Comparison of ENCODE assay signal across 10 cellular contexts in the genomic region with DNA sequence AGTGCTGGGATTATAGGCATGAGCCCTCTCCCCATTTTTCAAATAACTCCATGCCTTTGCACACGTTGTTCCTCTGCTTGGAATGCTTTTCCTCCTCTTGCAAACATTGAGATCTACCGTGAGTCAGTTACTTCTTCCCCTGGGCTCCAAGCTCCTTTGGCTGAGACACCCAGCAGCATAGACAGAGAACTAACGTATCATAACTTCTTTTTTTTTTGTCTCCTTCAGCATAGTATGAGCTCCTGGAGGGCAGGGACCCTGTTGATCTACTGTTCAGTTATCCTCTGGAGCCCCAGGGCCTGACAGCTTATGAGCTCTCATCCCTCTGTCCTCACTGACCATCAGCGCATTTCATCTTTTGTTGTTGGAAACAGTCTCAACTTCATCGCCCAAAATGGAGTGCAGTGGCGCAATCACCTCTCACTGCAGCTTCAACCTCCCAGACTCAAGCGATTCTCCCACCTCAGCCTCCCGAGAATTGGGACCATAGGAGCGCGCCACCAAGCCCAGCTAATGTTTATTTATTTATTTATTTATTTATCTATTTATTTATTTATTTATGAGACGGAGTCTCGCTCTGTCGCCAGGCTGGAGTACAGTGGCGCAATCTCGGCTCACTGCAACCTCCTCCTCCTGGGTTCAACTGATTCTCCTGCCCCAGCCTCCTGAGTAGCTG. TPM values are rescaled to one million over a fixed set of nuclear protein-coding genes. Genes with fewer than 3 reads are reported as not detected.
A peak's percentile ranks its signal among the peaks of the same experiment; 100 is the strongest.
DNase-seq lines count a peak whose midpoint lies in the region; ATAC-seq and TF ChIP-seq lines count a peak whose summit lies in the region.
"Had no signal": no experiment of that assay in that cellular context is flagged by ENCODE, and none has a peak within 500 bp of the region (broad histone marks: within the 10 kb centered on the region; RNA-seq: fewer than 3 reads in every experiment).

No MANE protein-coding gene starts in this region.

- peak overlapping the region in 6 of 10 donors; percentile 90 to 97 (median 96) for H3K27ac ChIP-seq in heart right ventricle
- no peak overlapping the region for H3K27ac ChIP-seq in right cardiac atrium (ENCODE audit: low read length)
- peak overlapping the region; percentile 94 to 97 for H3K27ac ChIP-seq in left lung

- ATAC-seq in heart right ventricle (no peak), right cardiac atrium (no peak), left lung (no peak), GM18907 (IDR thresholded peaks at IDR 0.05; ENCODE audit: unreplicated experiment) (no peak), GM21515 (IDR thresholded peaks at IDR 0.05; ENCODE audit: unreplicated experiment) (no peak)

- intact Hi-C loops in heart right ventricle (cut with DNase I) (loop anchor here in 2 of 10 donors (5.0 kb wide), 1 partner anchor 58 kb away; no protein-coding TSS in a partner anchor), right cardiac atrium (cut with DNase I) (no loop called here), left lung (cut with DNase I) (no loop called here)

- 97 to 98% methylated on average over 15 of the region's 15 CpGs for WGBS in heart right ventricle, 2 donors
- 97% methylated on average over 15 of the region's 15 CpGs for WGBS in right cardiac atrium

- no peaks in the 10 kb centered on the region for H3K27me3 Mint-ChIP-seq in activated CD4-positive, alpha-beta memory T cell treated with anti-CD3 and anti-CD28 coated beads, Interleukin-2, amount 10 ng/mL, durations not matched to agents 7 days and 5 days
- H3K27me3 Mint-ChIP-seq in type B pancreatic cell = no peaks in the 10 kb centered on the region

- TF ChIP-seq CTCF in heart right ventricle (IDR thresholded peaks at IDR 0.05) (no peak), left lung (IDR thresholded peaks at IDR 0.05) (no peak), type B pancreatic cell (conservative IDR thresholded peaks at IDR 0.05) (no peak)

- peaks cover 17% of the 10 kb centered on the region for H3K4me1 Mint-ChIP-seq in activated CD4-positive, alpha-beta memory T cell treated with anti-CD3 and anti-CD28 coated beads, Interleukin-2, amount 10 ng/mL, durations not matched to agents 7 days and 5 days
- H3K4me1 Mint-ChIP-seq in type B pancreatic cell (ENCODE audit: unreplicated experiment) = peaks cover 33% of the 10 kb centered on the region

- no peak for DNase-seq in heart right ventricle
- no peak for DNase-seq in right cardiac atrium
- no peak for DNase-seq in activated CD4-positive, alpha-beta memory T cell treated with anti-CD3 and anti-CD28 coated beads, Interleukin-2, amount 10 ng/mL, durations not matched to agents 7 days and 5 days
- no peak for DNase-seq in left lung
- no peak for DNase-seq in type B pancreatic cell (ENCODE audit: extremely low spot score, unreplicated experiment)
- DNase-seq in anterior cingulate cortex (lab: John Stamatoyannopoulos, UW) = no peak
- DNase-seq: activated CD4-positive, CD25-positive, alpha-beta regulatory T cell treated with anti-CD3 and anti-CD28 coated beads, Interleukin-2, amount 50 U/mL, for 72 hours had no signal

- POLR2A ChIA-PET in activated CD4-positive, alpha-beta memory T cell treated with anti-CD3 and anti-CD28 coated beads, Interleukin-2, amount 10 ng/mL, durations not matched to agents 7 days and 5 days (lab: Charles Lee) = interaction anchor here (8.6 to 15.5 kb wide), 2 partner anchors 17 to 22 kb away, joined by 78 to 711 read pairs; a partner anchor contains a TSS

- no peaks in the 10 kb centered on the region for H3K27me3 ChIP-seq in heart right ventricle
- H3K27me3 ChIP-seq in right cardiac atrium (ENCODE audit: control insufficient read depth, insufficient read depth) = no peaks in the 10 kb centered on the region
- no peaks in the 10 kb centered on the region for H3K27me3 ChIP-seq in left lung
- H3K27me3 ChIP-seq: SJSA1 had no signal

- H3K9me3 Mint-ChIP-seq in activated CD4-positive, alpha-beta memory T cell treated with anti-CD3 and anti-CD28 coated beads, Interleukin-2, amount 10 ng/mL, durations not matched to agents 7 days and 5 days = no peaks in the 10 kb centered on the region
- H3K9me3 Mint-ChIP-seq in type B pancreatic cell = no peaks in the 10 kb centered on the region

- H3K4me3 Mint-ChIP-seq in activated CD4-positive, alpha-beta memory T cell treated with anti-CD3 and anti-CD28 coated beads, Interleukin-2, amount 10 ng/mL, durations not matched to agents 7 days and 5 days = peak overlapping the region; percentile 27
- peak overlapping the region; percentile 56 for H3K4me3 Mint-ChIP-seq in type B pancreatic cell

- H3K36me3 ChIP-seq in heart right ventricle (peaks cover 0 to 48% (median 15%) of the 10 kb centered on the region in 9 donors), left lung (peaks cover 0 to 32% of the 10 kb centered on the region in 2 donors)

- H3K4me1 ChIP-seq in heart right ventricle (peaks cover 11 to 44% (median 34%) of the 10 kb centered on the region in 9 donors), right cardiac atrium (ENCODE audit: control insufficient read depth, insufficient read depth, low read length) (no peaks in the 10 kb centered on the region), left lung (peaks cover 17 to 46% of the 10 kb centered on the region in 2 donors)

- peak overlapping the region; percentile 31 for H3K27ac Mint-ChIP-seq in activated CD4-positive, alpha-beta memory T cell treated with anti-CD3 and anti-CD28 coated beads, Interleukin-2, amount 10 ng/mL, durations not matched to agents 7 days and 5 days
- no peak overlapping the region for H3K27ac Mint-ChIP-seq in type B pancreatic cell

- peaks cover 21% of the 10 kb centered on the region for H3K36me3 Mint-ChIP-seq in activated CD4-positive, alpha-beta memory T cell treated with anti-CD3 and anti-CD28 coated beads, Interleukin-2, amount 10 ng/mL, durations not matched to agents 7 days and 5 days (ENCODE audit: low read depth)
- peaks cover 22% of the 10 kb centered on the region for H3K36me3 Mint-ChIP-seq in type B pancreatic cell

- H3K9me3 ChIP-seq in heart right ventricle (no peaks in the 10 kb centered on the region), right cardiac atrium (ENCODE audit: control insufficient read depth, low read length) (no peaks in the 10 kb centered on the region), left lung (no peaks in the 10 kb centered on the region)
- H3K9me3 ChIP-seq: SJSA1 had no signal

- CTCF ChIA-PET in activated CD4-positive, alpha-beta memory T cell treated with anti-CD3 and anti-CD28 coated beads, Interleukin-2, amount 10 ng/mL, durations not matched to agents 7 days and 5 days (lab: Charles Lee) = interaction anchor here (0.8 to 2.3 kb wide), 4 partner anchors 15 to 62 kb away, joined by 3 to 7 read pairs (median 6); a partner anchor contains a TSS

- peak overlapping the region in 1 of 10 donors; percentile 69 for H3K4me3 ChIP-seq in heart right ventricle
- no peak overlapping the region for H3K4me3 ChIP-seq in right cardiac atrium (ENCODE audit: low read length)
- peak overlapping the region in 1 of 2 donors; percentile 67 for H3K4me3 ChIP-seq in left lung

RNA-seq across cellular contexts. Expression of a gene that starts 2.2 kb away (rescaled TPM):
- total RNA-seq in heart right ventricle (100 to 1,000 TPM in 9 of 10 donors, 10 to 100 TPM in 1; 95.5 to 189 (median 135) TPM), right cardiac atrium (100 to 1,000 TPM; 106 to 133 (median 117) TPM), left lung (10 to 100 TPM; 47.2 to 59.3 TPM), type B pancreatic cell (ENCODE audit: low replicate concordance) (60.5 and 73.1 TPM in 2 replicates)
- polyA plus RNA-seq in heart right ventricle (100 to 1,000 TPM; 134 to 157 TPM), right cardiac atrium (164 TPM)
- 10 to 100 TPM; 53.0 to 58.2 TPM for total RNA-seq in activated CD4-positive, alpha-beta memory T cell treated with anti-CD3 and anti-CD28 coated beads, Interleukin-2, amount 10 ng/mL, durations not matched to agents 7 days and 5 days

RNA-seq across cellular contexts. Expression of a gene that starts 14.5 kb away (rescaled TPM):
- total RNA-seq in heart right ventricle (1,000 to 10,000 TPM in 2 of 10 donors, 100 to 1,000 TPM in 8; 609 to 1,418 (median 746) TPM), right cardiac atrium (100 to 1,000 TPM; 198 to 695 (median 246) TPM), left lung (10 to 100 TPM; 15.0 to 15.9 TPM), type B pancreatic cell (ENCODE audit: low replicate concordance) (4.8 and 24.0 TPM in 2 replicates)
- polyA plus RNA-seq in heart right ventricle (1,000 to 10,000 TPM in 1 of 2 donors, 100 to 1,000 TPM in 1; 143 to 1,668 TPM), right cardiac atrium (455 TPM)
- 10 to 100 TPM; 26.8 to 33.0 TPM for total RNA-seq in activated CD4-positive, alpha-beta memory T cell treated with anti-CD3 and anti-CD28 coated beads, Interleukin-2, amount 10 ng/mL, durations not matched to agents 7 days and 5 days

RNA-seq across cellular contexts. Expression of a gene that starts 17.1 kb away (rescaled TPM):
- total RNA-seq in heart right ventricle (100 to 1,000 TPM; 144 to 376 (median 160) TPM), right cardiac atrium (100 to 1,000 TPM; 148 to 229 (median 201) TPM), left lung (100 to 1,000 TPM; 619 to 987 TPM), type B pancreatic cell (ENCODE audit: low replicate concordance) (404 and 455 TPM in 2 replicates)
- polyA plus RNA-seq in heart right ventricle (100 to 1,000 TPM; 170 to 830 TPM), right cardiac atrium (180 TPM)
- 1,000 to 10,000 TPM; 2,149 to 2,220 TPM for total RNA-seq in activated CD4-positive, alpha-beta memory T cell treated with anti-CD3 and anti-CD28 coated beads, Interleukin-2, amount 10 ng/mL, durations not matched to agents 7 days and 5 days

RNA-seq across cellular contexts. Expression of a gene that starts 22.0 kb away (rescaled TPM):
- total RNA-seq in heart right ventricle (10 to 100 TPM; 26.0 to 42.0 (median 33.7) TPM), right cardiac atrium (10 to 100 TPM; 35.3 to 44.4 (median 40.3) TPM), left lung (10 to 100 TPM; 51.3 to 64.9 TPM), type B pancreatic cell (ENCODE audit: low replicate concordance) (26.3 and 35.6 TPM in 2 replicates)
- polyA plus RNA-seq in heart right ventricle (10 to 100 TPM; 43.1 to 74.3 TPM), right cardiac atrium (43.5 TPM)
- total RNA-seq in activated CD4-positive, alpha-beta memory T cell treated with anti-CD3 and anti-CD28 coated beads, Interleukin-2, amount 10 ng/mL, durations not matched to agents 7 days and 5 days = 10 to 100 TPM; 73.2 to 80.1 TPM

RNA-seq across cellular contexts. Expression of a gene that starts 25.4 kb away (rescaled TPM):
- total RNA-seq in heart right ventricle = 100 to 1,000 TPM in 1 of 10 donors, 10 to 100 TPM in 9; 65.0 to 104 (median 80.9) TPM
- polyA plus RNA-seq in heart right ventricle = 100 to 1,000 TPM; 132 to 202 TPM
- 100 to 1,000 TPM in 1 of 4 donors, 10 to 100 TPM in 3; 76.6 to 108 (median 87.5) TPM for total RNA-seq in right cardiac atrium
- 124 TPM for polyA plus RNA-seq in right cardiac atrium
- total RNA-seq in activated CD4-positive, alpha-beta memory T cell treated with anti-CD3 and anti-CD28 coated beads, Interleukin-2, amount 10 ng/mL, durations not matched to agents 7 days and 5 days = 100 to 1,000 TPM; 249 to 261 TPM
- 100 to 1,000 TPM; 102 to 108 TPM for total RNA-seq in left lung
- total RNA-seq in type B pancreatic cell (ENCODE audit: low replicate concordance) = 98.8 and 132 TPM in 2 replicates
